18 cellular contexts compared by ENCODE assay signal in genomic region chr9:69213647-69214046, GRCh38. TPM values are rescaled to one million over a fixed set of nuclear protein-coding genes. Genes with fewer than 3 reads are reported as not detected.
A peak's percentile ranks its signal among the peaks of the same experiment; 100 is the strongest.
DNase-seq lines count a peak whose midpoint lies in the region; ATAC-seq and TF ChIP-seq lines count a peak whose summit lies in the region.
"Had no signal": no experiment of that assay in that cellular context is flagged by ENCODE, and none has a peak within 500 bp of the region (broad histone marks: within the 10 kb centered on the region; RNA-seq: fewer than 3 reads in every experiment).

No MANE protein-coding gene starts in this region.

- intact Hi-C loops in heart left ventricle (cut with DNase I) (loop anchor here in 1 of 10 donors (10.0 kb wide), 1 partner anchor 181 kb away; no protein-coding TSS in a partner anchor), cardiac septum (cut with DNase I) (no loop called here), left ventricle myocardium superior (cut with micrococcal nuclease) (no loop called here), thyroid gland (cut with DNase I) (no loop called here)
- intact Hi-C loops in activated CD4-positive, alpha-beta T cell treated with anti-CD3 and anti-CD28 coated beads for 36 hours (cut with DNase I, micrococcal nuclease), result no loop called here

- H3K27me3 ChIP-seq in heart left ventricle, result no peaks in the 10 kb centered on the region
- no peaks in the 10 kb centered on the region for H3K27me3 ChIP-seq in thyroid gland
- H3K27me3 ChIP-seq: BLaER1 treated with 17β-estradiol and CSF1 and Interleukin-3, amounts not matched to agents 10 nM and 100 nM; SJCRH30 had no signal

- H3K36me3 Mint-ChIP-seq in activated CD4-positive, alpha-beta T cell treated with anti-CD3 and anti-CD28 coated beads for 36 hours (ENCODE audit: low read depth), result no peaks in the 10 kb centered on the region

- H3K36me3 ChIP-seq in heart left ventricle (peaks cover 0 to 26% (median 17%) of the 10 kb centered on the region in 9 donors), thyroid gland (peaks cover 0 to 10% of the 10 kb centered on the region in 2 donors)
- H3K36me3 ChIP-seq: HAP-1, SJCRH30 had no signal

- no peaks in the 10 kb centered on the region for H3K9me3 ChIP-seq in heart left ventricle
- H3K9me3 ChIP-seq in thyroid gland, result no peaks in the 10 kb centered on the region
- H3K9me3 ChIP-seq: BLaER1 treated with 17β-estradiol and CSF1 and Interleukin-3, amounts not matched to agents 10 nM and 100 nM; HAP-1; SJCRH30 had no signal

- TF ChIP-seq POLR2A in heart left ventricle (IDR thresholded peaks at IDR 0.05), result no peak
- TF ChIP-seq POLR2A in thyroid gland (IDR thresholded peaks at IDR 0.05), result no peak

- DNase-seq in heart left ventricle, result peak in 1 of 5 donors; percentile 48
- DNase-seq in cardiac septum (ENCODE audit: low spot score), result no peak
- peak; percentile 9 for DNase-seq in dedifferentiated amniotic fluid mesenchymal stem cell (ENCODE audit: extremely low spot score)
- peak; percentile 51 for DNase-seq in left ventricle myocardium superior
- peak; percentile 40 to 61 for DNase-seq in thyroid gland
- no peak for DNase-seq in activated CD4-positive, alpha-beta T cell treated with anti-CD3 and anti-CD28 coated beads for 36 hours
- no peak for DNase-seq in mesenteric fat pad (ENCODE audit: low spot score)
- no peak for DNase-seq in stimulated activated CD4-positive, alpha-beta T cell treated with anti-CD3 and anti-CD28 coated beads, Interleukin-4, amount 100 ng/mL, for 24 hours
- DNase-seq: CD4-positive, alpha-beta T cell; GM23248; KBM-7; NCI-H2029; NCI-H446; NCI-H524 treated with DMSO at 0.1 percent for 48 hours; NCI-H774; SJCRH30 had no signal

- POLR2A ChIA-PET in activated CD4-positive, alpha-beta T cell treated with anti-CD3 and anti-CD28 coated beads for 36 hours (lab: Charles Lee), result no interaction called here

- H3K27ac ChIP-seq in heart left ventricle (peak overlapping the region in 11 of 12 donors; percentile 62 to 95 (median 82)), thyroid gland (peak overlapping the region; percentile 35 to 66 (median 61))
- H3K27ac ChIP-seq: BLaER1 treated with 17β-estradiol and CSF1 and Interleukin-3, amounts not matched to agents 10 nM and 100 nM; GM23248; SJCRH30 had no signal

- H3K4me3 Mint-ChIP-seq in activated CD4-positive, alpha-beta T cell treated with anti-CD3 and anti-CD28 coated beads for 36 hours, result no peak overlapping the region
- H3K4me3 Mint-ChIP-seq: CD4-positive, alpha-beta T cell had no signal

- ATAC-seq in heart left ventricle, result no peak
- peak; percentile 42 for ATAC-seq in left ventricle myocardium superior
- no peak for ATAC-seq in activated CD4-positive, alpha-beta T cell treated with anti-CD3 and anti-CD28 coated beads for 36 hours

- TF ChIP-seq CTCF in heart left ventricle (IDR thresholded peaks at IDR 0.05), result no peak
- TF ChIP-seq CTCF in thyroid gland (IDR thresholded peaks at IDR 0.05), result no peak

- no peaks in the 10 kb centered on the region for H3K27me3 Mint-ChIP-seq in activated CD4-positive, alpha-beta T cell treated with anti-CD3 and anti-CD28 coated beads for 36 hours
- H3K27me3 Mint-ChIP-seq: CD4-positive, alpha-beta T cell had no signal

- H3K4me3 ChIP-seq in heart left ventricle, result peak overlapping the region in 3 of 12 donors; percentile 20 to 39 (median 33)
- H3K4me3 ChIP-seq in thyroid gland (replicated peaks in 1 of 3), result no peak overlapping the region
- H3K4me3 ChIP-seq: BLaER1 treated with 17β-estradiol and CSF1 and Interleukin-3, amounts not matched to agents 10 nM and 100 nM; GM23248; HAP-1; SJCRH30 had no signal

- no peaks in the 10 kb centered on the region for H3K9me3 Mint-ChIP-seq in activated CD4-positive, alpha-beta T cell treated with anti-CD3 and anti-CD28 coated beads for 36 hours (ENCODE audit: low read depth)
- H3K9me3 Mint-ChIP-seq: CD4-positive, alpha-beta T cell had no signal

- CTCF ChIA-PET in activated CD4-positive, alpha-beta T cell treated with anti-CD3 and anti-CD28 coated beads for 36 hours (lab: Charles Lee), result no interaction called here

- H3K4me1 ChIP-seq in heart left ventricle, result peaks cover 0 to 56% (median 18%) of the 10 kb centered on the region in 12 donors
- peaks cover 25 to 37% of the 10 kb centered on the region in 2 donors for H3K4me1 ChIP-seq in thyroid gland
- H3K4me1 ChIP-seq: BLaER1 treated with 17β-estradiol and CSF1 and Interleukin-3, amounts not matched to agents 10 nM and 100 nM; SJCRH30 had no signal

- H3K4me1 Mint-ChIP-seq in activated CD4-positive, alpha-beta T cell treated with anti-CD3 and anti-CD28 coated beads for 36 hours, result no peaks in the 10 kb centered on the region

- H3K27ac Mint-ChIP-seq in activated CD4-positive, alpha-beta T cell treated with anti-CD3 and anti-CD28 coated beads for 36 hours, result no peak overlapping the region
- H3K27ac Mint-ChIP-seq: CD4-positive, alpha-beta T cell had no signal

- 52 to 75% (median 62%) methylated on average over 5 of the region's 5 CpGs for WGBS in heart left ventricle, 4 donors
- WGBS in thyroid gland, 2 donors, result 64 to 67% methylated on average over 5 of the region's 5 CpGs

RNA-seq across cellular contexts. Expression of gene TJP2, which starts 39.6 kb away (rescaled TPM):
- total RNA-seq in heart left ventricle (100 to 1,000 TPM in 4 of 9 donors, 10 to 100 TPM in 5; 56.0 to 139 (median 92.0) TPM), cardiac septum (67.0 TPM), left ventricle myocardium superior (123 TPM), thyroid gland (100 to 1,000 TPM; 200 to 266 (median 232) TPM), mesenteric fat pad (105 TPM)
- polyA plus RNA-seq in heart left ventricle, result 10 to 100 TPM; 29.1 to 29.5 TPM
- 10 to 100 TPM in 1 of 2 experiments, 1 to 10 TPM in 1; 8.4 to 10.0 TPM for total RNA-seq in activated CD4-positive, alpha-beta T cell treated with anti-CD3 and anti-CD28 coated beads for 36 hours

Comparison
In these comparisons a context has a peak if more than half of its experiments do, and no peak if none do; other contexts are left out.
1. DNase-seq: peak in dedifferentiated amniotic fluid mesenchymal stem cell (single experiment), left ventricle myocardium superior (single experiment) and thyroid gland (2 of 2); none in cardiac septum (single experiment), activated CD4-positive, alpha-beta T cell treated with anti-CD3 and anti-CD28 coated beads for 36 hours (single experiment), mesenteric fat pad (single experiment) and stimulated activated CD4-positive, alpha-beta T cell treated with anti-CD3 and anti-CD28 coated beads, Interleukin-4, amount 100 ng/mL, for 24 hours (single experiment).